In genomic region chr2:109987458-109988345, GRCh38 we compare ENCODE assay signal across 7 cellular contexts.
DNase-seq lines count a peak whose midpoint lies in the region; ATAC-seq and TF ChIP-seq lines count a peak whose summit lies in the region.
"Not testable (repeated sequence)": the region's sequence is repeated elsewhere in the genome, so short reads cannot be mapped to it uniquely, and the experiment has no call there.

No MANE protein-coding gene starts in this region.

- not testable (repeated sequence) for H3K9me3 ChIP-seq in left lung, psoas muscle

- H3K4me3 ChIP-seq in left lung, psoas muscle: not testable (repeated sequence)

- TF ChIP-seq CTCF in activated CD8-positive, alpha-beta T cell treated with anti-CD3 and anti-CD28 coated beads for 36 hours (IDR thresholded peaks at IDR 0.05); left lung (IDR thresholded peaks at IDR 0.05); psoas muscle (IDR thresholded peaks at IDR 0.05): not testable (repeated sequence)

- H3K4me1 Mint-ChIP-seq in activated CD8-positive, alpha-beta T cell treated with anti-CD3 and anti-CD28 coated beads for 36 hours (ENCODE audit: low read depth); effector memory CD8-positive, alpha-beta T cell (ENCODE audit: low read depth in 2 of 2): not testable (repeated sequence)

- WGBS in psoas muscle, 3 donors, result no CpG with 5 or more reads among the region's 75 CpGs

- not testable (repeated sequence) for H3K27ac Mint-ChIP-seq in activated CD8-positive, alpha-beta T cell treated with anti-CD3 and anti-CD28 coated beads for 36 hours; effector memory CD8-positive, alpha-beta T cell

- H3K36me3 Mint-ChIP-seq in activated CD8-positive, alpha-beta T cell treated with anti-CD3 and anti-CD28 coated beads for 36 hours (ENCODE audit: low read depth); effector memory CD8-positive, alpha-beta T cell (ENCODE audit: insufficient read depth): not testable (repeated sequence)

- ATAC-seq in GM18907 (IDR thresholded peaks at IDR 0.05; ENCODE audit: unreplicated experiment) (peak; percentile 64), HG02678 (IDR thresholded peaks at IDR 0.05; ENCODE audit: unreplicated experiment) (peak; percentile 54), HG03521 (IDR thresholded peaks at IDR 0.05; ENCODE audit: unreplicated experiment) (peak; percentile 54), left lung (peak; percentile 85), psoas muscle (peak; percentile 85 to 93 (median 88))
- ATAC-seq in activated CD8-positive, alpha-beta T cell treated with anti-CD3 and anti-CD28 coated beads for 36 hours, result peak; percentile 87
- peak; percentile 90 for ATAC-seq in effector memory CD8-positive, alpha-beta T cell (replicated peaks)

- CTCF ChIA-PET in activated CD8-positive, alpha-beta T cell treated with anti-CD3 and anti-CD28 coated beads for 36 hours (lab: Charles Lee), result not testable (repeated sequence)

- H3K27me3 Mint-ChIP-seq in activated CD8-positive, alpha-beta T cell treated with anti-CD3 and anti-CD28 coated beads for 36 hours; effector memory CD8-positive, alpha-beta T cell: not testable (repeated sequence)

- H3K9me3 Mint-ChIP-seq in activated CD8-positive, alpha-beta T cell treated with anti-CD3 and anti-CD28 coated beads for 36 hours; effector memory CD8-positive, alpha-beta T cell: not testable (repeated sequence)

- intact Hi-C loops in activated CD8-positive, alpha-beta T cell treated with anti-CD3 and anti-CD28 coated beads for 36 hours (cut with micrococcal nuclease); left lung (cut with DNase I); psoas muscle (cut with DNase I): not testable (repeated sequence)

- not testable (repeated sequence) for H3K27ac ChIP-seq in left lung, psoas muscle

- DNase-seq in activated CD8-positive, alpha-beta T cell treated with anti-CD3 and anti-CD28 coated beads for 36 hours; effector memory CD8-positive, alpha-beta T cell; left lung; psoas muscle: not testable (repeated sequence)

- H3K27me3 ChIP-seq in left lung; psoas muscle (ENCODE audit: insufficient read depth in 3 of 3, low read length in 2 of 3): not testable (repeated sequence)

- H3K4me1 ChIP-seq in left lung, psoas muscle: not testable (repeated sequence)

- POLR2A ChIA-PET in activated CD8-positive, alpha-beta T cell treated with anti-CD3 and anti-CD28 coated beads for 36 hours (lab: Charles Lee), result not testable (repeated sequence)

- not testable (repeated sequence) for H3K4me3 Mint-ChIP-seq in activated CD8-positive, alpha-beta T cell treated with anti-CD3 and anti-CD28 coated beads for 36 hours; effector memory CD8-positive, alpha-beta T cell

- H3K36me3 ChIP-seq in left lung; psoas muscle (ENCODE audit: insufficient read depth in 1 of 2, low read depth in 1 of 2): not testable (repeated sequence)
